1 cellular context compared by ENCODE assay signal in genomic region chr11:64235427-64236161, GRCh38.
A peak's percentile ranks its signal among the peaks of the same experiment; 100 is the strongest.
TF ChIP-seq lines count a peak whose summit lies in the region.

No MANE protein-coding gene starts in this region.

TF ChIP-seq in GM12878, 131 proteins besides CTCF, POLR2A, EP300 and RAD21:
- TF ChIP-seq CEBPZ (IDR thresholded peaks at IDR 0.05; ENCODE audit: low read depth, low read length) (no peak), PKNOX1 (IDR thresholded peaks at IDR 0.05) (peak; percentile 50; the same call in 1 of the 2 replicates), ZBTB40 (IDR thresholded peaks at IDR 0.05; ENCODE audit: borderline replicate concordance) (no peak)
